Comparison of ENCODE assay signal across 33 cellular contexts in genomic region chr3:71255498-71255897, GRCh38.
"Had no signal": no experiment of that assay in that cellular context is flagged by ENCODE, and none has a peak within 500 bp of the region (broad histone marks: within the 10 kb centered on the region; RNA-seq: fewer than 3 reads in every experiment).

No MANE protein-coding gene starts in this region.

- H3K9ac ChIP-seq: KMS-11 had no signal

- ATAC-seq: activated T-helper 17 cell treated with anti-CD3 and anti-CD28 coated beads, Interleukin-2, amount 50 U/mL, for 72 hours; Panc1; T-helper 17 cell had no signal

- H3K27me3 ChIP-seq: adrenal gland, MG63, SJSA1 had no signal

- H3K27ac ChIP-seq: adrenal gland, KMS-11, SJSA1 had no signal

- H3K4me2 ChIP-seq: KMS-11 had no signal

- H3K9me3 ChIP-seq: adrenal gland, MG63, SJSA1 had no signal

- DNase-seq: activated B cell treated with CpG ODN at 0.5 μM for 24 hours; activated CD4-positive, alpha-beta memory T cell treated with anti-CD3 and anti-CD28 coated beads for 36 hours; activated CD4-positive, alpha-beta T cell treated with anti-CD3 and anti-CD28 coated beads for 1 hour; activated CD4-positive, alpha-beta T cell treated with anti-CD3 and anti-CD28 coated beads, Interleukin-2, amount 10 ng/mL, durations not matched to agents 24 days and 14 days; activated gamma-delta T cell; activated naive CD4-positive, alpha-beta T cell treated with anti-CD3 and anti-CD28 coated beads for 36 hours; activated T-cell treated with anti-CD3 and anti-CD28 coated beads for 4 hours; activated T-cell treated with anti-CD3 and anti-CD28 coated beads, Interleukin-2, amount 50 U/mL, for 48 hours; anterior cingulate cortex; MG63; MV-4-11; NCI-H1092 treated with DMSO at 0.1 percent for 48 hours; NCI-H1417 treated with DMSO at 0.1 percent for 48 hours; NCI-H1694; NCI-H2029; NCI-H2107; NCI-H2171 treated with DMSO at 0.1 percent for 48 hours; NCI-H345; NCI-H510A; NCI-H526 treated with DMSO at 0.1 percent for 48 hours; NK-92 treated with Interleukin-12 subunit alpha and Interleukin-12 subunit beta, amount 100 ng/mL, for 24 hours; OCI-M1; Right ventricle myocardium superior; RPMI8226; T-helper 17 cell; T1000 had no signal

- H3K27ac Mint-ChIP-seq: activated CD4-positive, alpha-beta memory T cell treated with anti-CD3 and anti-CD28 coated beads for 36 hours; activated CD4-positive, alpha-beta T cell treated with anti-CD3 and anti-CD28 coated beads, Interleukin-2, amount 10 ng/mL, durations not matched to agents 24 days and 14 days; activated T-helper 17 cell treated with anti-CD3 and anti-CD28 coated beads, Interleukin-2, amount 50 U/mL, for 72 hours; T-helper 17 cell had no signal

- H3K4me3 Mint-ChIP-seq: activated B cell treated with CpG ODN at 0.5 μM for 24 hours; activated CD4-positive, alpha-beta memory T cell treated with anti-CD3 and anti-CD28 coated beads for 36 hours; activated CD4-positive, alpha-beta T cell treated with anti-CD3 and anti-CD28 coated beads, Interleukin-2, amount 10 ng/mL, durations not matched to agents 24 days and 14 days; activated naive CD4-positive, alpha-beta T cell treated with anti-CD3 and anti-CD28 coated beads for 36 hours; activated naive CD8-positive, alpha-beta T cell; activated T-helper 17 cell treated with anti-CD3 and anti-CD28 coated beads, Interleukin-2, amount 50 U/mL, for 72 hours; T-helper 17 cell had no signal

- H3K36me3 ChIP-seq: adrenal gland, MG63, SJSA1 had no signal

- H3K9me3 Mint-ChIP-seq: activated B cell treated with CpG ODN at 0.5 μM for 24 hours; activated CD4-positive, alpha-beta memory T cell treated with anti-CD3 and anti-CD28 coated beads for 36 hours; activated naive CD4-positive, alpha-beta T cell treated with anti-CD3 and anti-CD28 coated beads for 36 hours had no signal

- H3K27me3 Mint-ChIP-seq: activated B cell treated with CpG ODN at 0.5 μM for 24 hours; activated CD4-positive, alpha-beta memory T cell treated with anti-CD3 and anti-CD28 coated beads for 36 hours; activated CD4-positive, alpha-beta T cell treated with anti-CD3 and anti-CD28 coated beads, Interleukin-2, amount 10 ng/mL, durations not matched to agents 24 days and 14 days; activated naive CD8-positive, alpha-beta T cell; activated T-helper 17 cell treated with anti-CD3 and anti-CD28 coated beads, Interleukin-2, amount 50 U/mL, for 72 hours; T-helper 17 cell had no signal

- H3K4me3 ChIP-seq: adrenal gland, MG63, SJSA1 had no signal

- FAIRE-seq: TTC549 had no signal
